ENCODE assay signal across 15 cellular contexts in the genomic region with DNA sequence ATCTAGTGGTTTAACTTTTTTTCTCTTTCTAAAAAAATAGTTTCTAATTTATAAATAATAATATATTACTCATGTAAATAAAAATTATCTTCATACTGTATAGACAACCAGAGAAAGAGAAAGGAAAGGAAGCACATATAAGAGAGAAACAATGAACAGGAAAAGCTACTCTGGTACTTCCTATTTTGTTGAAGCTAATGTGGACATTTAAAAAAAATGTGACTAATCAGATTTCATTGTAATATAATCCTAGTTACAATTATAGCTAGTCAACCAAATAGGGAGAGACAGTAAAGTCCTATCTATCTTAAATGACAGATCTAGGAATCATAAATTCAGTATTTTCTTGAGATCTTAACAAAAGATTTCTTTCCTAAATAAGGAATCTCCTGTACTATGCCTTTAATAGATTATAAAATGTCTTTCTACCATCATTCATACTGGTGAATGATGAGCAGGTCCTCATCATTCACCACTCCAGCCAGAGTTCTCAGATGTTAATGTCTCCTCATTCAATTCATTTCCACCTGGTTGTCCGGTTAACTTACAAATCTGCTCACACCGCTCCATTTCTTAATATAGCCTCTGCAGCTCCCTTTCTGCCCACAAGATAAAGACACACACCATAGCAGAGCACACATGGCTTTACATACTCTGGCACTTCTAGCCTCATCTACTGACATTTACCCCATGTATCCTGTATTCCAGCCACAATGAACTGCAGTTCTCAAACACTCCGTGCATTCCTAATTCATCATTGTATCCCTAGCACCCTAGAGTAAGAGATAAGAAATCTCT. TPM values are rescaled to one million over a fixed set of nuclear protein-coding genes. Genes with fewer than 3 reads are reported as not detected.
DNase-seq lines count a peak whose midpoint lies in the region; ATAC-seq and TF ChIP-seq lines count a peak whose summit lies in the region.
"Had no signal": no experiment of that assay in that cellular context is flagged by ENCODE, and none has a peak within 500 bp of the region (broad histone marks: within the 10 kb centered on the region; RNA-seq: fewer than 3 reads in every experiment).

No MANE protein-coding gene starts in this region.

- peaks cover 70% of the 10 kb centered on the region for H3K79me2 ChIP-seq in Karpas-422 (ENCODE audit: low read length)

- no peak overlapping the region for H3K9ac ChIP-seq in Karpas-422 (ENCODE audit: low read length)

- H3K9me3 Mint-ChIP-seq in activated naive CD8-positive, alpha-beta T cell (ENCODE audit: low read depth) = no peaks in the 10 kb centered on the region
- H3K9me3 Mint-ChIP-seq in activated naive CD8-positive, alpha-beta T cell treated with anti-CD3 and anti-CD28 coated beads for 36 hours = no peaks in the 10 kb centered on the region
- H3K9me3 Mint-ChIP-seq in brain = no peaks in the 10 kb centered on the region
- no peaks in the 10 kb centered on the region for H3K9me3 Mint-ChIP-seq in naive thymus-derived CD4-positive, alpha-beta T cell

- peaks cover 16% of the 10 kb centered on the region for H3K36me3 Mint-ChIP-seq in activated naive CD8-positive, alpha-beta T cell
- H3K36me3 Mint-ChIP-seq in activated naive CD8-positive, alpha-beta T cell treated with anti-CD3 and anti-CD28 coated beads for 36 hours = peaks cover 26% of the 10 kb centered on the region
- H3K36me3 Mint-ChIP-seq in brain = peaks cover 90% of the 10 kb centered on the region
- peaks cover 5 to 44% (median 28%) of the 10 kb centered on the region in 5 donors for H3K36me3 Mint-ChIP-seq in naive thymus-derived CD4-positive, alpha-beta T cell

- H3K27me3 ChIP-seq in Karpas-422 (ENCODE audit: low read length) = no peaks in the 10 kb centered on the region
- H3K27me3 ChIP-seq in naive thymus-derived CD4-positive, alpha-beta T cell (ENCODE audit: control insufficient read depth in 2 of 2, insufficient read depth in 2 of 2, low read length in 2 of 2) = no peaks in the 10 kb centered on the region
- H3K27me3 ChIP-seq: SJCRH30, uterus had no signal

- no peaks in the 10 kb centered on the region for H3K9me2 ChIP-seq in Karpas-422 (replicated peaks; ENCODE audit: insufficient read depth, low read length)

- POLR2A ChIA-PET in naive thymus-derived CD4-positive, alpha-beta T cell (lab: Charles Lee) = interaction anchor here (0.7 kb wide), 1 partner anchor 539 kb away, joined by 4 read pairs; no protein-coding TSS in a partner anchor

- H3K9me3 ChIP-seq in Karpas-422 (ENCODE audit: low read length) = no peaks in the 10 kb centered on the region
- H3K9me3 ChIP-seq in naive thymus-derived CD4-positive, alpha-beta T cell (ENCODE audit: control insufficient read depth in 2 of 3, low read length in 3 of 3) = no peaks in the 10 kb centered on the region
- H3K9me3 ChIP-seq: SJCRH30, uterus had no signal

- H3K27ac Mint-ChIP-seq in activated naive CD8-positive, alpha-beta T cell = peak overlapping the region; percentile 70
- H3K27ac Mint-ChIP-seq in activated naive CD8-positive, alpha-beta T cell treated with anti-CD3 and anti-CD28 coated beads for 36 hours = no peak overlapping the region
- peak overlapping the region in 3 of 5 experiments; percentile 1 to 60 (median 16) for H3K27ac Mint-ChIP-seq in brain
- H3K27ac Mint-ChIP-seq in naive thymus-derived CD4-positive, alpha-beta T cell = peak overlapping the region in 6 of 9 donors; percentile 5 to 53 (median 18)

- no peak for DNase-seq in activated naive CD8-positive, alpha-beta T cell treated with anti-CD3 and anti-CD28 coated beads for 36 hours
- DNase-seq in Karpas-422 (no peak), NCI-H1417 treated with DMSO at 0.1 percent for 48 hours (lab: John Stamatoyannopoulos, UW) (no peak)
- DNase-seq in naive thymus-derived CD4-positive, alpha-beta T cell = no peak
- DNase-seq: anterior cingulate cortex; IMR-90; NCI-H1092 treated with DMSO at 0.1 percent for 48 hours; NK-92 treated with Interleukin-12 subunit alpha and Interleukin-12 subunit beta, amount 100 ng/mL, for 24 hours; SJCRH30; stimulated activated naive CD8-positive, alpha-beta T cell treated with anti-CD3 and anti-CD28 coated beads, Interleukin-15, Interleukin-2, amounts not matched to agents 100 U/mL and 50 U/mL, for 24 hours; uterus had no signal

- H4K20me1 ChIP-seq in Karpas-422 (ENCODE audit: insufficient read depth, low read depth, low read length) = 0 out of 2 replicates have a peak, but pooled peaks cover 4% of the 10 kb centered on the region

- intact Hi-C loops in naive thymus-derived CD4-positive, alpha-beta T cell (cut with micrococcal nuclease) = loop anchor here in 1 of 2 donors (5.0 kb wide), 1 partner anchor 199 kb away; no protein-coding TSS in a partner anchor

- H3K4me1 Mint-ChIP-seq in activated naive CD8-positive, alpha-beta T cell (ENCODE audit: low read depth) = peaks cover 9% of the 10 kb centered on the region
- peaks cover 17% of the 10 kb centered on the region for H3K4me1 Mint-ChIP-seq in activated naive CD8-positive, alpha-beta T cell treated with anti-CD3 and anti-CD28 coated beads for 36 hours
- peaks cover 6% of the 10 kb centered on the region for H3K4me1 Mint-ChIP-seq in brain
- peaks cover under 1 to 32% (median 12%) of the 10 kb centered on the region in 7 donors for H3K4me1 Mint-ChIP-seq in naive thymus-derived CD4-positive, alpha-beta T cell

- no peaks in the 10 kb centered on the region for H3K27me3 Mint-ChIP-seq in activated naive CD8-positive, alpha-beta T cell
- no peaks in the 10 kb centered on the region for H3K27me3 Mint-ChIP-seq in activated naive CD8-positive, alpha-beta T cell treated with anti-CD3 and anti-CD28 coated beads for 36 hours
- no peaks in the 10 kb centered on the region for H3K27me3 Mint-ChIP-seq in brain
- no peaks in the 10 kb centered on the region for H3K27me3 Mint-ChIP-seq in naive thymus-derived CD4-positive, alpha-beta T cell

- H3K4me2 ChIP-seq in Karpas-422 (ENCODE audit: low read depth, low read length, poor library complexity, severe bottlenecking) = peak overlapping the region; percentile 27

- peaks cover 49% of the 10 kb centered on the region for H3K36me3 ChIP-seq in Karpas-422 (ENCODE audit: insufficient read depth, low read length)
- H3K36me3 ChIP-seq in naive thymus-derived CD4-positive, alpha-beta T cell (ENCODE audit: control insufficient read depth in 2 of 3, insufficient read depth in 3 of 3, low read length in 3 of 3) = peaks cover 15 to 72% (median 24%) of the 10 kb centered on the region in 3 experiments
- H3K36me3 ChIP-seq: uterus had no signal

- H3K27ac ChIP-seq in Karpas-422 (ENCODE audit: low read length) = peak overlapping the region; percentile 43; the same call in 1 of the 2 replicates
- no peak overlapping the region for H3K27ac ChIP-seq in naive thymus-derived CD4-positive, alpha-beta T cell (ENCODE audit: low read depth, low read length)
- H3K27ac ChIP-seq: SJCRH30, uterus had no signal

- no peak for TF ChIP-seq CTCF in brain (conservative IDR thresholded peaks at IDR 0.05)

- CTCF ChIA-PET in naive thymus-derived CD4-positive, alpha-beta T cell (lab: Charles Lee) = no interaction called here

- no peak overlapping the region for H3K4me3 Mint-ChIP-seq in activated naive CD8-positive, alpha-beta T cell
- no peak overlapping the region for H3K4me3 Mint-ChIP-seq in activated naive CD8-positive, alpha-beta T cell treated with anti-CD3 and anti-CD28 coated beads for 36 hours
- H3K4me3 Mint-ChIP-seq in brain = no peak overlapping the region
- H3K4me3 Mint-ChIP-seq in naive thymus-derived CD4-positive, alpha-beta T cell = no peak overlapping the region

- no peak for ATAC-seq in naive thymus-derived CD4-positive, alpha-beta T cell
- ATAC-seq in activated CD4-positive, CD25-positive, alpha-beta regulatory T cell treated with anti-CD3 and anti-CD28 coated beads, Interleukin-2, amount 50 U/mL, for 24 hours = no peak
- ATAC-seq in HG02571 (IDR thresholded peaks at IDR 0.05; ENCODE audit: unreplicated experiment) = no peak
- ATAC-seq: stimulated activated naive CD8-positive, alpha-beta T cell treated with anti-CD3 and anti-CD28 coated beads, Interleukin-15, Interleukin-2, amounts not matched to agents 100 U/mL and 50 U/mL, for 24 hours had no signal

- H3K4me3 ChIP-seq in Karpas-422 (ENCODE audit: low read length) = no peak overlapping the region
- no peak overlapping the region for H3K4me3 ChIP-seq in naive thymus-derived CD4-positive, alpha-beta T cell (ENCODE audit: low read length)
- H3K4me3 ChIP-seq: SJCRH30, uterus had no signal

- H3K4me1 ChIP-seq in Karpas-422 (ENCODE audit: low read length) = peaks cover 21% of the 10 kb centered on the region
- H3K4me1 ChIP-seq in naive thymus-derived CD4-positive, alpha-beta T cell (ENCODE audit: control insufficient read depth in 2 of 2, insufficient read depth in 2 of 2, low read length in 2 of 2) = no peaks in the 10 kb centered on the region
- H3K4me1 ChIP-seq: uterus had no signal

- H2AFZ ChIP-seq in Karpas-422 (ENCODE audit: low read length) = no peak overlapping the region

RNA-seq across cellular contexts. Expression of a gene that starts 30.9 kb away (rescaled TPM):
- total RNA-seq in activated naive CD8-positive, alpha-beta T cell treated with anti-CD3 and anti-CD28 coated beads for 36 hours = 10 to 100 TPM; 66.1 to 69.4 TPM
- total RNA-seq in Karpas-422 (2014; rRNA removed; shearing (Covaris generic); ENCODE audit: low replicate concordance) = 59.7 and 87.7 TPM in 2 replicates
- polyA plus RNA-seq in brain (ENCODE audit: insufficient read depth, low read depth, low replicate concordance) = 55.6 TPM
- total RNA-seq in naive thymus-derived CD4-positive, alpha-beta T cell = 10 to 100 TPM; 53.4 to 59.3 (median 58.0) TPM
- 10 to 100 TPM; 82.2 to 91.9 TPM for polyA plus RNA-seq in naive thymus-derived CD4-positive, alpha-beta T cell
